In genomic region chr10:117442521-117442920, GRCh38 we compare ENCODE assay signal across 12 cellular contexts.
A peak's percentile ranks its signal among the peaks of the same experiment; 100 is the strongest.
DNase-seq lines count a peak whose midpoint lies in the region; ATAC-seq and TF ChIP-seq lines count a peak whose summit lies in the region.
"Had no signal": no experiment of that assay in that cellular context is flagged by ENCODE, and none has a peak within 500 bp of the region (broad histone marks: within the 10 kb centered on the region; RNA-seq: fewer than 3 reads in every experiment).

No MANE protein-coding gene starts in this region.

- 76% methylated on average over 6 of the region's 6 CpGs for WGBS in mesenchymal stem cell

- no peak overlapping the region for H2BK15ac ChIP-seq in mesenchymal stem cell (ENCODE audit: low read depth, poor library complexity, severe bottlenecking)

- no peak overlapping the region for H3K18ac ChIP-seq in mesenchymal stem cell (ENCODE audit: low read depth in 1 of 2, low read length in 2 of 2)

- peak overlapping the region; percentile 23 for H2AK5ac ChIP-seq in mesenchymal stem cell (ENCODE audit: low read length, severe bottlenecking)

- H3K79me2 ChIP-seq in PC-9 (ENCODE audit: low read depth), result no peaks in the 10 kb centered on the region

- H3K27ac ChIP-seq in BLaER1 treated with 17β-estradiol and CSF1 and Interleukin-3, amounts not matched to agents 10 nM and 100 nM, result peak overlapping the region in 7 of 11 experiments; percentile 10 to 68 (median 49); a peak in 13 of 22 replicates
- H3K27ac ChIP-seq in PC-9, result peak overlapping the region; percentile 58
- H3K27ac ChIP-seq in mesenchymal stem cell (ENCODE audit: low read length, poor library complexity, severe bottlenecking), result peak overlapping the region; percentile 37
- no peak overlapping the region for H3K27ac ChIP-seq in effector memory CD4-positive, alpha-beta T cell (ENCODE audit: insufficient read depth, low read length, poor library complexity, severe bottlenecking)

- no peaks in the 10 kb centered on the region for H3K79me1 ChIP-seq in mesenchymal stem cell (replicated peaks; ENCODE audit: low read length, poor library complexity, severe bottlenecking)

- H4K20me1 ChIP-seq in BLaER1 treated with 17β-estradiol and CSF1 and Interleukin-3, amounts not matched to agents 10 nM and 100 nM, result peaks cover 0 to 15% (median 0%) of the 10 kb centered on the region in 11 experiments; a peak in 4 of 22 replicates
- H4K20me1 ChIP-seq in PC-9 (ENCODE audit: insufficient read depth), result no peaks in the 10 kb centered on the region

- BruUV-seq in PC-9 (replicated peaks; lab: Mats Ljungman, UMichigan), result no TSS peak

- CTCF ChIA-PET in PC-9 (lab: Charles Lee), result interaction anchor here (0.6 kb wide), 1 partner anchor 215 kb away, joined by 3 read pairs; no protein-coding TSS in a partner anchor

- no peak overlapping the region for H3K4ac ChIP-seq in mesenchymal stem cell (ENCODE audit: low read depth in 1 of 2, low read length in 2 of 2)

- no peaks in the 10 kb centered on the region for H3K27me3 ChIP-seq in BLaER1 treated with 17β-estradiol and CSF1 and Interleukin-3, amounts not matched to agents 10 nM and 100 nM
- H3K27me3 ChIP-seq in PC-9 (ENCODE audit: insufficient read depth, low read depth) (no peaks in the 10 kb centered on the region), mesenchymal stem cell (ENCODE audit: control insufficient read depth in 1 of 2, insufficient read depth in 1 of 2, low read length in 2 of 2) (peaks cover 0 to 19% of the 10 kb centered on the region in 2 experiments)
- H3K27me3 ChIP-seq in effector memory CD4-positive, alpha-beta T cell (replicated peaks; ENCODE audit: control insufficient read depth, insufficient read depth, low read length, poor library complexity, severe bottlenecking), result no peaks in the 10 kb centered on the region

- H3K9me3 Mint-ChIP-seq in activated T-cell treated with anti-CD3 and anti-CD28 coated beads, Interleukin-2, amount 50 U/mL, for 4 hours, result peaks cover 13% of the 10 kb centered on the region

- intact Hi-C loops in PC-9 (cut with micrococcal nuclease; ENCODE audit: unreplicated experiment), result loop anchor here (5.0 kb wide), 1 partner anchor 225 kb away; no protein-coding TSS in a partner anchor

- H3K4me1 Mint-ChIP-seq in activated T-cell treated with anti-CD3 and anti-CD28 coated beads, Interleukin-2, amount 50 U/mL, for 4 hours (ENCODE audit: low read depth), result peaks cover 2% of the 10 kb centered on the region
- H3K4me1 Mint-ChIP-seq: activated naive CD8-positive, alpha-beta T cell treated with anti-CD3 and anti-CD28 coated beads, Interleukin-2, amount 10 ng/mL, durations not matched to agents 7 days and 5 days had no signal

- peaks cover 0 to 16% (median 7%) of the 10 kb centered on the region in 11 experiments; a peak in 8 of 22 replicates for H3K9me3 ChIP-seq in BLaER1 treated with 17β-estradiol and CSF1 and Interleukin-3, amounts not matched to agents 10 nM and 100 nM (replicated peaks in 1 of 11)
- H3K9me3 ChIP-seq in PC-9 (ENCODE audit: insufficient read depth, low read depth) (0 out of 2 replicates have a peak, but pooled peaks cover 4% of the 10 kb centered on the region), mesenchymal stem cell (ENCODE audit: control insufficient read depth, low read length) (peaks cover 4% of the 10 kb centered on the region)
- no peaks in the 10 kb centered on the region for H3K9me3 ChIP-seq in effector memory CD4-positive, alpha-beta T cell (ENCODE audit: control insufficient read depth, low read length)
- H3K9me3 ChIP-seq: mucosa of descending colon had no signal

- peak overlapping the region; percentile 58; the same call in 1 of the 2 replicates for H2AFZ ChIP-seq in PC-9
- H2AFZ ChIP-seq in mesenchymal stem cell (ENCODE audit: low read depth, low read length), result no peak overlapping the region

- DNase-seq in PC-9 (no peak), mesenchymal stem cell (no peak), T-helper 9 cell (no peak), NCI-H1694 (lab: John Stamatoyannopoulos, UW) (no peak)
- DNase-seq in activated T-cell treated with anti-CD3 and anti-CD28 coated beads, Interleukin-2, amount 50 U/mL, for 4 hours, result no peak
- DNase-seq in effector memory CD4-positive, alpha-beta T cell, result no peak

- H3K36me3 ChIP-seq in BLaER1 treated with 17β-estradiol and CSF1 and Interleukin-3, amounts not matched to agents 10 nM and 100 nM, result no peaks in the 10 kb centered on the region
- H3K36me3 ChIP-seq in PC-9 (ENCODE audit: low read depth) (no peaks in the 10 kb centered on the region), mesenchymal stem cell (ENCODE audit: control insufficient read depth in 1 of 2, insufficient read depth in 2 of 2, low read depth in 1 of 2, low read length in 2 of 2) (no peaks in the 10 kb centered on the region)
- no peaks in the 10 kb centered on the region for H3K36me3 ChIP-seq in effector memory CD4-positive, alpha-beta T cell (ENCODE audit: control insufficient read depth, insufficient read depth, low read length)

- no peaks in the 10 kb centered on the region for H3K9me2 ChIP-seq in PC-9 (ENCODE audit: insufficient read depth)

- ATAC-seq in GM21723 (IDR thresholded peaks at IDR 0.05; ENCODE audit: unreplicated experiment), result peak; percentile 30
- ATAC-seq in activated T-cell treated with anti-CD3 and anti-CD28 coated beads, Interleukin-2, amount 50 U/mL, for 4 hours, result no peak

- no peak overlapping the region for H2BK12ac ChIP-seq in mesenchymal stem cell (ENCODE audit: low read length in 2 of 2)

- peak overlapping the region in 1 of 2 experiments; percentile 44 for H3K14ac ChIP-seq in mesenchymal stem cell (ENCODE audit: low read length in 2 of 2)

- H3K4me3 Mint-ChIP-seq in activated T-cell treated with anti-CD3 and anti-CD28 coated beads, Interleukin-2, amount 50 U/mL, for 4 hours, result no peak overlapping the region
- H3K4me3 Mint-ChIP-seq: activated CD4-positive, alpha-beta memory T cell treated with anti-CD3 and anti-CD28 coated beads, Interleukin-2, amount 10 ng/mL, durations not matched to agents 7 days and 5 days; activated naive CD8-positive, alpha-beta T cell treated with anti-CD3 and anti-CD28 coated beads, Interleukin-2, amount 10 ng/mL, durations not matched to agents 7 days and 5 days; B cell had no signal

- no peak overlapping the region; a peak in 1 of 20 replicates for H3K4me3 ChIP-seq in BLaER1 treated with 17β-estradiol and CSF1 and Interleukin-3, amounts not matched to agents 10 nM and 100 nM
- H3K4me3 ChIP-seq in PC-9 (no peak overlapping the region), mesenchymal stem cell (ENCODE audit: insufficient read depth in 1 of 2, low read depth in 1 of 2, low read length in 2 of 2) (peak overlapping the region in 1 of 2 experiments; percentile 21)
- no peak overlapping the region for H3K4me3 ChIP-seq in effector memory CD4-positive, alpha-beta T cell (ENCODE audit: insufficient read depth, low read depth, low read length, poor library complexity, severe bottlenecking)
- H3K4me3 ChIP-seq: mucosa of descending colon had no signal

- H3K36me3 Mint-ChIP-seq in activated T-cell treated with anti-CD3 and anti-CD28 coated beads, Interleukin-2, amount 50 U/mL, for 4 hours (ENCODE audit: insufficient read depth), result peaks cover 1% of the 10 kb centered on the region
- H3K36me3 Mint-ChIP-seq: activated naive CD8-positive, alpha-beta T cell treated with anti-CD3 and anti-CD28 coated beads, Interleukin-2, amount 10 ng/mL, durations not matched to agents 7 days and 5 days had no signal

- TF ChIP-seq CTCF in PC-9 (conservative IDR thresholded peaks at IDR 0.05), result no peak

- no peak overlapping the region for H3K23ac ChIP-seq in mesenchymal stem cell (ENCODE audit: low read length in 2 of 2)

- no peak overlapping the region for H4K91ac ChIP-seq in mesenchymal stem cell (ENCODE audit: low read length)

- POLR2A ChIA-PET in PC-9 (lab: Charles Lee; ENCODE audit: unreplicated experiment), result no interaction called here

- H3K4me1 ChIP-seq in BLaER1 treated with 17β-estradiol and CSF1 and Interleukin-3, amounts not matched to agents 10 nM and 100 nM, result peaks cover 17 to 47% (median 26%) of the 10 kb centered on the region in 10 experiments
- peaks cover 23% of the 10 kb centered on the region for H3K4me1 ChIP-seq in PC-9 (replicated peaks; ENCODE audit: insufficient read depth)
- peaks cover 15% of the 10 kb centered on the region for H3K4me1 ChIP-seq in mesenchymal stem cell (ENCODE audit: control insufficient read depth, insufficient read depth, low read depth, low read length)
- no peaks in the 10 kb centered on the region for H3K4me1 ChIP-seq in effector memory CD4-positive, alpha-beta T cell (ENCODE audit: control insufficient read depth, insufficient read depth, low read length, poor library complexity, severe bottlenecking)

- H4K8ac ChIP-seq in mesenchymal stem cell (ENCODE audit: low read length), result no peak overlapping the region

- H3K4me2 ChIP-seq in BLaER1 treated with 17β-estradiol and CSF1 and Interleukin-3, amounts not matched to agents 10 nM and 100 nM, result peak overlapping the region; percentile 56 to 88 (median 71)
- H3K4me2 ChIP-seq in PC-9 (peak overlapping the region; percentile 78), mesenchymal stem cell (ENCODE audit: low read length, poor library complexity, severe bottlenecking) (peak overlapping the region; percentile 37)

- H3F3A ChIP-seq in PC-9 (ENCODE audit: insufficient read depth, low read depth), result peaks cover 21% of the 10 kb centered on the region; the same call in 1 of the 2 replicates

- H3K27me3 Mint-ChIP-seq in activated T-cell treated with anti-CD3 and anti-CD28 coated beads, Interleukin-2, amount 50 U/mL, for 4 hours (ENCODE audit: low read depth), result peaks cover 30% of the 10 kb centered on the region
- H3K27me3 Mint-ChIP-seq: activated CD4-positive, alpha-beta memory T cell treated with anti-CD3 and anti-CD28 coated beads, Interleukin-2, amount 10 ng/mL, durations not matched to agents 7 days and 5 days had no signal

- no peak overlapping the region for H2BK5ac ChIP-seq in mesenchymal stem cell (ENCODE audit: low read depth, low read length, poor library complexity, severe bottlenecking)

- no peak overlapping the region for H2BK120ac ChIP-seq in mesenchymal stem cell (ENCODE audit: low read depth, low read length)

- peak overlapping the region in 5 of 11 experiments; percentile 14 to 55 (median 37); a peak in 6 of 22 replicates for H3K9ac ChIP-seq in BLaER1 treated with 17β-estradiol and CSF1 and Interleukin-3, amounts not matched to agents 10 nM and 100 nM
- peak overlapping the region; percentile 76 for H3K9ac ChIP-seq in mesenchymal stem cell (ENCODE audit: low read length)
